In the genomic region with DNA sequence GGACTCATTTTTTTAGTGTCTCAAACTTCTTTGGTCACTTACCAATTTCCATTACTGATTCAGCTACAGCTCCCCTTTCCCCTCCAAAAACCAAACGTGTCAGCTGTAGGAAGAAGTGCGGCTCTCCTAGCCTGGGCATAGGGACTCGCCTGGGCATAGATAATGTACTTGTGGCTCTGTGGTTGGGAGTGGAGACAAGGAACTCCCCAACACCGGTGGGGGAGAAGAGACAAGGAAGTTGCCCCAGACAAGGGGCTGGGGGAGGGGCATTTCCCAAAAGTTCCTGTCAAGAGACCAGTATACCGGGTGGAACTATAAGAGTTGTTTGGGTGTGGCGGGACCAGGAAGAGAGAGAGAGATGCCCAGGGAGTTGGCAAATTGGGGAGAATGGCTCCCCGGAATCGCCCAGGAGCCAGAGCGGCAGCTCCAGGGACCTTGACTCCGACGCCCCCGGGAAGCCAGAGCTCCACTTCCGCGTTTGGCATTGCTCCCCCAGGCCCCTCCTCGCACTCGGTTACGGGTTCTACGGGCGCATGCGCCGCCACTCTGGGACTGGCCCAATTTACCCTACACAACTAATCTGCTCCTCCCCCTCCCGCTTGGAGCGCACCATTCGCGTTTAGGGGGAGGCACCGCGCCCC, we compare ENCODE assay signal across 1 cellular context.
A peak's percentile ranks its signal among the peaks of the same experiment; 100 is the strongest.
TF ChIP-seq lines count a peak whose summit lies in the region.

No MANE protein-coding gene starts in this region.

TF ChIP-seq in HepG2, 621 proteins besides CTCF, POLR2A, EP300 and RAD21 (continued from another document and continues in another):
- no peak for TF ChIP-seq DR1 (CRISPR knock-in tag; IDR thresholded peaks at IDR 0.05)
- TF ChIP-seq, protein P1, sequence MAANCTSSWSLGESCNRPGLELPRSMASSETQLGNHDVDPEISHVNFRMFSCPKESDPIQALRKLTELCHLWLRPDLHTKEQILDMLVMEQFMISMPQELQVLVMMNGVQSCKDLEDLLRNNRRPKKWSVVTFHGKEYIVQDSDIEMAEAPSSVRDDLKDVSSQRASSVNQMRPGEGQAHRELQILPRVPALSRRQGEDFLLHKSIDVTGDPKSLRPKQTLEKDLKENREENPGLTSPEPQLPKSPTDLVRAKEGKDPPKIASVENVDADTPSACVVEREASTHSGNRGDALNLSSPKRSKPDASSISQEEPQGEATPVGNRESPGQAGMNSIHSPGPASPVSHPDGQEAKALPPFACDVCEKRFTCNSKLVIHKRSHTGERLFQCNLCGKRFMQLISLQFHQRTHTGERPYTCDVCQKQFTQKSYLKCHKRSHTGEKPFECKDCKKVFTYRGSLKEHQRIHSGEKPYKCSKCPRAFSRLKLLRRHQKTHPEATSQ (CRISPR knock-in tag; IDR thresholded peaks at IDR 0.05; ENCODE audit: borderline replicate concordance) = no peak
- TF ChIP-seq PATZ1 (CRISPR knock-in tag; IDR thresholded peaks at IDR 0.05) = no peak; the same call in 1 of the 2 replicates
- TF ChIP-seq REST (IDR thresholded peaks at IDR 0.05; ENCODE audit: borderline replicate concordance in 1 of 2, low read depth in 1 of 2, low read length in 2 of 2) = no peak; a peak in 1 of 4 replicates
- no peak for TF ChIP-seq ZNF180 (CRISPR knock-in tag; IDR thresholded peaks at IDR 0.05; ENCODE audit: borderline replicate concordance, low read depth)
- TF ChIP-seq ZNF564 (CRISPR knock-in tag; IDR thresholded peaks at IDR 0.05) = no peak
- no peak for TF ChIP-seq NFE2L1 (CRISPR knock-in tag; IDR thresholded peaks at IDR 0.05; ENCODE audit: borderline replicate concordance)
- TF ChIP-seq ETV5 (CRISPR knock-in tag; IDR thresholded peaks at IDR 0.05; ENCODE audit: borderline replicate concordance) = no peak
- TF ChIP-seq, protein P2, sequence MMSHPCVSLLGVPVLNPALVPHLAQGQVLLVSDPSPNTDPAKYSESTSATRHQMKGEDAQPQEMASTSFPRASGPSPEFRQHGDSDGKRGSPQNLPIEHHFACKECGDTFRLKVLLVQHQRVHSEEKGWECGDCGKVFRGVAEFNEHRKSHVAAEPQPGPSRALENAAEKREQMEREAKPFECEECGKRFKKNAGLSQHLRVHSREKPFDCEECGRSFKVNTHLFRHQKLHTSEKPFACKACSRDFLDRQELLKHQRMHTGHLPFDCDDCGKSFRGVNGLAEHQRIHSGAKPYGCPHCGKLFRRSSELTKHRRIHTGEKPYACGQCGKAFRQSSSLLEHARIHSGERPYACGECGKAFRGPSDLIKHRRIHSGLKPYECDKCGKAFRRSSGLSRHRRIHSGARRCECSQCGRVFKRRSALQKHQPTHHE (CRISPR knock-in tag; IDR thresholded peaks at IDR 0.05; ENCODE audit: borderline replicate concordance) = 0 out of 2 replicates have a peak, but pooled peaks have one; percentile 56
- TF ChIP-seq RFX5 (IDR thresholded peaks at IDR 0.05; ENCODE audit: low read depth, low read length) = no peak
- no peak for TF ChIP-seq ZMAT5 (CRISPR knock-in tag; IDR thresholded peaks at IDR 0.05; ENCODE audit: borderline replicate concordance, low read depth)
- TF ChIP-seq KDM6A (CRISPR knock-in tag; IDR thresholded peaks at IDR 0.05; ENCODE audit: low read depth) = peak; percentile 5; the same call in 1 of the 2 replicates
- no peak for TF ChIP-seq SP1 (IDR thresholded peaks at IDR 0.05)
- no peak for TF ChIP-seq SP1 (CRISPR knock-in tag; IDR thresholded peaks at IDR 0.05)
- peak; percentile 70; the same call in 1 of the 2 replicates for TF ChIP-seq ZNF878 (CRISPR knock-in tag; IDR thresholded peaks at IDR 0.05)
- no peak for TF ChIP-seq GMEB1 (CRISPR knock-in tag; IDR thresholded peaks at IDR 0.05; ENCODE audit: borderline replicate concordance)
- TF ChIP-seq MIER2 (CRISPR knock-in tag; IDR thresholded peaks at IDR 0.05) = no peak
- no peak for TF ChIP-seq ZNF562 (CRISPR knock-in tag; IDR thresholded peaks at IDR 0.05; ENCODE audit: borderline replicate concordance)
- TF ChIP-seq E2F5 (CRISPR knock-in tag; conservative IDR thresholded peaks at IDR 0.05) = no peak
- TF ChIP-seq, protein P3, sequence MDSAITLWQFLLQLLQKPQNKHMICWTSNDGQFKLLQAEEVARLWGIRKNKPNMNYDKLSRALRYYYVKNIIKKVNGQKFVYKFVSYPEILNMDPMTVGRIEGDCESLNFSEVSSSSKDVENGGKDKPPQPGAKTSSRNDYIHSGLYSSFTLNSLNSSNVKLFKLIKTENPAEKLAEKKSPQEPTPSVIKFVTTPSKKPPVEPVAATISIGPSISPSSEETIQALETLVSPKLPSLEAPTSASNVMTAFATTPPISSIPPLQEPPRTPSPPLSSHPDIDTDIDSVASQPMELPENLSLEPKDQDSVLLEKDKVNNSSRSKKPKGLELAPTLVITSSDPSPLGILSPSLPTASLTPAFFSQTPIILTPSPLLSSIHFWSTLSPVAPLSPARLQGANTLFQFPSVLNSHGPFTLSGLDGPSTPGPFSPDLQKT (CRISPR knock-in tag; IDR thresholded peaks at IDR 0.05; ENCODE audit: borderline replicate concordance) = 0 out of 2 replicates have a peak, but pooled peaks have one; percentile 24
- TF ChIP-seq, protein P4, sequence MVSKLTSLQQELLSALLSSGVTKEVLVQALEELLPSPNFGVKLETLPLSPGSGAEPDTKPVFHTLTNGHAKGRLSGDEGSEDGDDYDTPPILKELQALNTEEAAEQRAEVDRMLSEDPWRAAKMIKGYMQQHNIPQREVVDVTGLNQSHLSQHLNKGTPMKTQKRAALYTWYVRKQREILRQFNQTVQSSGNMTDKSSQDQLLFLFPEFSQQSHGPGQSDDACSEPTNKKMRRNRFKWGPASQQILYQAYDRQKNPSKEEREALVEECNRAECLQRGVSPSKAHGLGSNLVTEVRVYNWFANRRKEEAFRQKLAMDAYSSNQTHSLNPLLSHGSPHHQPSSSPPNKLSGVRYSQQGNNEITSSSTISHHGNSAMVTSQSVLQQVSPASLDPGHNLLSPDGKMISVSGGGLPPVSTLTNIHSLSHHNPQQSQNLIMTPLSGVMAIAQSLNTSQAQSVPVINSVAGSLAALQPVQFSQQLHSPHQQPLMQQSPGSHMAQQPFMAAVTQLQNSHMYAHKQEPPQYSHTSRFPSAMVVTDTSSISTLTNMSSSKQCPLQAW (CRISPR knock-in tag; IDR thresholded peaks at IDR 0.05) = peak; percentile 77
- peak; percentile 91 for TF ChIP-seq THAP7 (CRISPR knock-in tag; IDR thresholded peaks at IDR 0.05)
- 0 out of 2 replicates have a peak, but pooled peaks have one; percentile 34 for TF ChIP-seq ZSCAN9 (CRISPR knock-in tag; IDR thresholded peaks at IDR 0.05; ENCODE audit: borderline replicate concordance)
- no peak for TF ChIP-seq PHF21A (CRISPR knock-in tag; IDR thresholded peaks at IDR 0.05)
- no peak for TF ChIP-seq HOMEZ (CRISPR knock-in tag; IDR thresholded peaks at IDR 0.05; ENCODE audit: low read depth)
- TF ChIP-seq, protein P5, sequence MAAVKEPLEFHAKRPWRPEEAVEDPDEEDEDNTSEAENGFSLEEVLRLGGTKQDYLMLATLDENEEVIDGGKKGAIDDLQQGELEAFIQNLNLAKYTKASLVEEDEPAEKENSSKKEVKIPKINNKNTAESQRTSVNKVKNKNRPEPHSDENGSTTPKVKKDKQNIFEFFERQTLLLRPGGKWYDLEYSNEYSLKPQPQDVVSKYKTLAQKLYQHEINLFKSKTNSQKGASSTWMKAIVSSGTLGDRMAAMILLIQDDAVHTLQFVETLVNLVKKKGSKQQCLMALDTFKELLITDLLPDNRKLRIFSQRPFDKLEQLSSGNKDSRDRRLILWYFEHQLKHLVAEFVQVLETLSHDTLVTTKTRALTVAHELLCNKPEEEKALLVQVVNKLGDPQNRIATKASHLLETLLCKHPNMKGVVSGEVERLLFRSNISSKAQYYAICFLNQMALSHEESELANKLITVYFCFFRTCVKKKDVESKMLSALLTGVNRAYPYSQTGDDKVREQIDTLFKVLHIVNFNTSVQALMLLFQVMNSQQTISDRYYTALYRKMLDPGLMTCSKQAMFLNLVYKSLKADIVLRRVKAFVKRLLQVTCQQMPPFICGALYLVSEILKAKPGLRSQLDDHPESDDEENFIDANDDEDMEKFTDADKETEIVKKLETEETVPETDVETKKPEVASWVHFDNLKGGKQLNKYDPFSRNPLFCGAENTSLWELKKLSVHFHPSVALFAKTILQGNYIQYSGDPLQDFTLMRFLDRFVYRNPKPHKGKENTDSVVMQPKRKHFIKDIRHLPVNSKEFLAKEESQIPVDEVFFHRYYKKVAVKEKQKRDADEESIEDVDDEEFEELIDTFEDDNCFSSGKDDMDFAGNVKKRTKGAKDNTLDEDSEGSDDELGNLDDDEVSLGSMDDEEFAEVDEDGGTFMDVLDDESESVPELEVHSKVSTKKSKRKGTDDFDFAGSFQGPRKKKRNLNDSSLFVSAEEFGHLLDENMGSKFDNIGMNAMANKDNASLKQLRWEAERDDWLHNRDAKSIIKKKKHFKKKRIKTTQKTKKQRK (IDR thresholded peaks at IDR 0.05; ENCODE audit: low read length) = no peak
- no peak; the same call in 1 of the 2 replicates for TF ChIP-seq CHD2 (IDR thresholded peaks at IDR 0.05; ENCODE audit: low read depth, low read length)
- no peak for TF ChIP-seq PCBP2 (optimal IDR thresholded peaks at IDR 0.05; ENCODE audit: low read depth, low read length, poor library complexity, severe bottlenecking)
- TF ChIP-seq TBX2 (CRISPR knock-in tag; IDR thresholded peaks at IDR 0.05; ENCODE audit: borderline replicate concordance) = no peak; the same call in 1 of the 2 replicates
